In genomic region chr12:65327207-65328076, GRCh38 we compare ENCODE assay signal across 14 cellular contexts. TPM values are rescaled to one million over a fixed set of nuclear protein-coding genes. Genes with fewer than 3 reads are reported as not detected.
DNase-seq lines count a peak whose midpoint lies in the region; ATAC-seq lines count a peak whose summit lies in the region.
"Had no signal": no experiment of that assay in that cellular context is flagged by ENCODE, and none has a peak within 500 bp of the region (broad histone marks: within the 10 kb centered on the region; RNA-seq: fewer than 3 reads in every experiment).

No MANE protein-coding gene starts in this region.

- no peak overlapping the region for H3K27ac ChIP-seq in CD8-positive, alpha-beta memory T cell (ENCODE audit: low read depth, low read length)
- H3K27ac ChIP-seq: BLaER1 treated with 17β-estradiol and CSF1 and Interleukin-3, amounts not matched to agents 10 nM and 100 nM had no signal

- H3K4me1 ChIP-seq in CD8-positive, alpha-beta memory T cell (ENCODE audit: insufficient read depth, low read length) = no peaks in the 10 kb centered on the region

- POLR2A ChIA-PET in CD8-positive, alpha-beta memory T cell (lab: Charles Lee) = no interaction called here

- no peaks in the 10 kb centered on the region for H3K36me3 Mint-ChIP-seq in CD8-positive, alpha-beta memory T cell

- H3K9me3 ChIP-seq in CD8-positive, alpha-beta memory T cell (ENCODE audit: low read length) = no peaks in the 10 kb centered on the region

- no peaks in the 10 kb centered on the region for H3K9me3 Mint-ChIP-seq in CD8-positive, alpha-beta memory T cell
- H3K9me3 Mint-ChIP-seq: activated CD4-positive, alpha-beta T cell treated with anti-CD3 and anti-CD28 coated beads, Interleukin-2, amount 10 ng/mL, durations not matched to agents 7 days and 5 days had no signal

- CTCF ChIA-PET in CD8-positive, alpha-beta memory T cell (lab: Charles Lee) = no interaction called here

- DNase-seq in AG08396 (ENCODE audit: low spot score) (peak; percentile 17), M059J (ENCODE audit: low read depth) (peak; percentile 44), fibroblast of gingiva (ENCODE audit: low read depth) (peak; percentile 84), myocyte (ENCODE audit: low read depth) (peak; percentile 48), RPMI8226 (no peak), ureter (ENCODE audit: low spot score) (no peak)
- no peak for DNase-seq in CD8-positive, alpha-beta memory T cell
- DNase-seq: activated CD4-positive, alpha-beta T cell treated with anti-CD3 and anti-CD28 coated beads, Interleukin-2, amount 10 ng/mL, durations not matched to agents 7 days and 5 days; activated effector memory CD4-positive, alpha-beta T cell treated with anti-CD3 and anti-CD28 coated beads, Interleukin-2, amount 50 U/mL, for 16 hours; NCI-H526 treated with DMSO at 0.1 percent for 48 hours; stimulated activated naive CD4-positive, alpha-beta T cell treated with Interleukin-2 at 50 U/mL for 16 hours; SW 1271 had no signal

- H3K27me3 ChIP-seq in CD8-positive, alpha-beta memory T cell (ENCODE audit: insufficient read depth, low read length, poor library complexity, severe bottlenecking) = no peaks in the 10 kb centered on the region
- H3K27me3 ChIP-seq: BLaER1 treated with 17β-estradiol and CSF1 and Interleukin-3, amounts not matched to agents 10 nM and 100 nM had no signal

- H3K27me3 Mint-ChIP-seq in CD8-positive, alpha-beta memory T cell = peaks cover 8 to 22% of the 10 kb centered on the region in 2 donors

- no peaks in the 10 kb centered on the region for H3K36me3 ChIP-seq in CD8-positive, alpha-beta memory T cell (ENCODE audit: insufficient read depth, low read length)
- H3K36me3 ChIP-seq: BLaER1 treated with 17β-estradiol and CSF1 and Interleukin-3, amounts not matched to agents 10 nM and 100 nM had no signal

- ATAC-seq in HG03280 (IDR thresholded peaks at IDR 0.05; ENCODE audit: unreplicated experiment) = no peak

- H3K4me1 Mint-ChIP-seq in CD8-positive, alpha-beta memory T cell = no peaks in the 10 kb centered on the region
- H3K4me1 Mint-ChIP-seq: activated CD4-positive, alpha-beta T cell treated with anti-CD3 and anti-CD28 coated beads, Interleukin-2, amount 10 ng/mL, durations not matched to agents 7 days and 5 days had no signal

- no peak overlapping the region for H3K27ac Mint-ChIP-seq in CD8-positive, alpha-beta memory T cell
- H3K27ac Mint-ChIP-seq: activated CD4-positive, alpha-beta T cell treated with anti-CD3 and anti-CD28 coated beads, Interleukin-2, amount 10 ng/mL, durations not matched to agents 7 days and 5 days had no signal

- H3K4me3 ChIP-seq in CD8-positive, alpha-beta memory T cell (ENCODE audit: low read length) = no peak overlapping the region
- H3K4me3 ChIP-seq: BLaER1 treated with 17β-estradiol and CSF1 and Interleukin-3, amounts not matched to agents 10 nM and 100 nM had no signal

- no peak overlapping the region for H3K4me3 Mint-ChIP-seq in CD8-positive, alpha-beta memory T cell
- H3K4me3 Mint-ChIP-seq: activated CD4-positive, alpha-beta T cell treated with anti-CD3 and anti-CD28 coated beads, Interleukin-2, amount 10 ng/mL, durations not matched to agents 7 days and 5 days had no signal

RNA-seq across cellular contexts. Expression of gene MSRB3, which starts 49.0 kb away (rescaled TPM):
- total RNA-seq in M059J (2014; rRNA removed; shearing (Covaris generic)) = 16.8 and 26.0 TPM in 2 replicates
- total RNA-seq in myocyte (47.3 and 53.9 TPM in 2 replicates), ureter (66.5 TPM)
- polyA plus RNA-seq in myocyte (2012) = 46.1 TPM
- total RNA-seq in CD8-positive, alpha-beta memory T cell = not detected
- not detected for polyA plus RNA-seq in CD8-positive, alpha-beta memory T cell
- total RNA-seq: activated CD4-positive, alpha-beta T cell treated with anti-CD3 and anti-CD28 coated beads, Interleukin-2, amount 10 ng/mL, durations not matched to agents 7 days and 5 days had no signal

Comparison
In these comparisons a context has a peak if more than half of its experiments do, and no peak if none do; other contexts are left out.
1. DNase-seq: peak in AG08396 (single experiment), M059J (single experiment), fibroblast of gingiva (single experiment) and myocyte (single experiment); none in CD8-positive, alpha-beta memory T cell (0 of 5), RPMI8226 (single experiment) and ureter (single experiment).
2. RNA of gene MSRB3, which starts 49.0 kb away (total RNA-seq): 66.5 TPM in ureter (single experiment), 47.3 to 53.9 TPM in myocyte and 16.8 to 26.0 TPM in M059J; not detected in CD8-positive, alpha-beta memory T cell; every median in the first group is over 10 times any median in the second.